ENCODE assay signal across 25 cellular contexts in genomic region chr12:95192271-95192670, GRCh38. TPM values are rescaled to one million over a fixed set of nuclear protein-coding genes. Genes with fewer than 3 reads are reported as not detected.
DNase-seq lines count a peak whose midpoint lies in the region; ATAC-seq, FAIRE-seq and TF ChIP-seq lines count a peak whose summit lies in the region.
"Had no signal": no experiment of that assay in that cellular context is flagged by ENCODE, and none has a peak within 500 bp of the region (broad histone marks: within the 10 kb centered on the region; RNA-seq: fewer than 3 reads in every experiment).

No MANE protein-coding gene starts in this region.

- H3K4me2 ChIP-seq in A549 = peak overlapping the region; percentile 17; the same call in 2 of the 3 replicates
- H3K4me2 ChIP-seq in GM12878 (ENCODE audit: control insufficient read depth, insufficient read depth) = no peak overlapping the region

- POLR2A ChIA-PET in A549 (lab: Yijun Ruan, JAX) = no interaction called here
- POLR2A ChIA-PET in GM12878 (lab: Charles Lee) = no interaction called here

- H3K9ac ChIP-seq in GM12878 (ENCODE audit: control insufficient read depth, insufficient read depth, low read length) = no peak overlapping the region
- H3K9ac ChIP-seq: BLaER1 treated with 17β-estradiol and CSF1 and Interleukin-3, amounts not matched to agents 10 nM and 100 nM; GM23248 had no signal

- no peak for TF ChIP-seq RAD21 in A549 (conservative IDR thresholded peaks at IDR 0.05 in 1 of 2, IDR thresholded peaks at IDR 0.05 in 1 of 2)
- TF ChIP-seq RAD21 in GM12878 (IDR thresholded peaks at IDR 0.05; ENCODE audit: insufficient read depth, low read depth, low read length) = no peak

- BruUV-seq in GM12878 (replicated peaks; lab: Mats Ljungman, UMichigan) = no TSS peak

- ATAC-seq in A549 = no peak
- no peak for ATAC-seq in GM12878
- peak; percentile 80 for ATAC-seq in mucosa of descending colon

- intact Hi-C loops in GM12878 (cut with micrococcal nuclease; ENCODE audit: unreplicated experiment) = no loop called here
- intact Hi-C loops in mucosa of descending colon (cut with DNase I, micrococcal nuclease) = no loop called here

- H3K36me3 ChIP-seq in GM12878 (ENCODE audit: control insufficient read depth in 2 of 2, insufficient read depth in 2 of 2, low read length in 1 of 2) (no peaks in the 10 kb centered on the region), mucosa of descending colon (ENCODE audit: low read depth) (no peaks in the 10 kb centered on the region)
- H3K36me3 ChIP-seq: BE2C; BLaER1 treated with 17β-estradiol and CSF1 and Interleukin-3, amounts not matched to agents 10 nM and 100 nM had no signal

- TF ChIP-seq EP300 in A549 (IDR thresholded peaks at IDR 0.05) = no peak
- TF ChIP-seq EP300 in GM12878 (IDR thresholded peaks at IDR 0.05; ENCODE audit: borderline replicate concordance in 1 of 2, control insufficient read depth in 1 of 2, low read depth in 2 of 2, low read length in 2 of 2) = no peak

- SMC1A ChIA-PET in GM12878 (lab: Charles Lee; ENCODE audit: uncharacterized antibody, unreplicated experiment) = no interaction called here

- H3K27me3 ChIP-seq in GM12878 (replicated peaks in 1 of 2; ENCODE audit: control insufficient read depth in 2 of 2, insufficient read depth in 2 of 2, low read length in 1 of 2) = no peaks in the 10 kb centered on the region
- H3K27me3 ChIP-seq: BE2C; BLaER1 treated with 17β-estradiol and CSF1 and Interleukin-3, amounts not matched to agents 10 nM and 100 nM had no signal

- peaks cover 3% of the 10 kb centered on the region for H3K79me2 ChIP-seq in GM12878 (ENCODE audit: control insufficient read depth, insufficient read depth, low read length)

- peaks cover 65% of the 10 kb centered on the region for H3K4me1 ChIP-seq in A549
- H3K4me1 ChIP-seq in GM12878 (ENCODE audit: control insufficient read depth, insufficient read depth, low read length) = peaks cover 11% of the 10 kb centered on the region
- peaks cover 7% of the 10 kb centered on the region for H3K4me1 ChIP-seq in mucosa of descending colon (ENCODE audit: low read depth)
- H3K4me1 ChIP-seq: BE2C had no signal

- H2AFZ ChIP-seq in GM12878 (ENCODE audit: control insufficient read depth, low read depth, low read length) = no peak overlapping the region
- H2AFZ ChIP-seq: GM23248 had no signal

- no peak for FAIRE-seq in A549 (lab: Jason Lieb, UNC)
- FAIRE-seq in GM12891 (lab: Jason Lieb, UNC) = no peak
- no peak for FAIRE-seq in GM12878 (lab: Jason Lieb, UNC)
- no peak for FAIRE-seq in frontal cortex (lab: Jason Lieb, UNC)
- FAIRE-seq: A204.1, G401.6, GM18507, GM19239, H1 had no signal

- H3K27ac ChIP-seq in A549 = peak overlapping the region; percentile 19 to 60; a peak in 3 of 6 replicates
- no peak overlapping the region for H3K27ac ChIP-seq in GM12878 (ENCODE audit: control insufficient read depth, insufficient read depth)
- H3K27ac ChIP-seq: 22Rv1; BLaER1 treated with 17β-estradiol and CSF1 and Interleukin-3, amounts not matched to agents 10 nM and 100 nM; GM23248 had no signal

- H4K20me1 ChIP-seq in GM12878 (ENCODE audit: control insufficient read depth, insufficient read depth) = no peaks in the 10 kb centered on the region
- H4K20me1 ChIP-seq: BLaER1 treated with 17β-estradiol and CSF1 and Interleukin-3, amounts not matched to agents 10 nM and 100 nM had no signal

- in situ Hi-C loops in GM12878 (cut with MboI) = no loop called here

- RAD21 ChIA-PET in GM12878 (lab: Charles Lee; ENCODE audit: unreplicated experiment) = no interaction called here

- DNase-seq in A549 (ENCODE audit: low read depth in 1 of 2, low spot score in 1 of 2) (no peak), GM12891 (ENCODE audit: insufficient read length, low spot score) (no peak), GM12878 (ENCODE audit: low read depth, low spot score) (no peak), mucosa of descending colon (no peak), NCI-H774 (lab: John Stamatoyannopoulos, UW) (no peak), islet precursor cell (no peak), frontal cortex (ENCODE audit: low spot score in 2 of 2) (no peak)
- DNase-seq: ACHN; AML-193; BE2C; Calu3; CD4-positive, alpha-beta T cell; CD8-positive, alpha-beta memory T cell; DMS53; DMS79 treated with DMSO at 0.1 percent for 48 hours; GM23248; H7; HCEC 1CT had no signal

- TF ChIP-seq CTCF in A549 (IDR thresholded peaks at IDR 0.05) (no peak), GM12878 (IDR thresholded peaks at IDR 0.05 in 2 of 3, conservative IDR thresholded peaks at IDR 0.05 in 1 of 3; ENCODE audit: control insufficient read depth in 2 of 3, extremely low read depth in 1 of 3, insufficient read depth in 1 of 3, low read depth in 3 of 3, low read length in 3 of 3) (no peak), mucosa of descending colon (IDR thresholded peaks at IDR 0.05) (no peak)

- H3K4me3 ChIP-seq in A549 (no peak overlapping the region), GM12878 (no peak overlapping the region), mucosa of descending colon (no peak overlapping the region)
- H3K4me3 ChIP-seq: BLaER1 treated with 17β-estradiol and CSF1 and Interleukin-3, amounts not matched to agents 10 nM and 100 nM; GM23248 had no signal

- H3K9me3 ChIP-seq in A549 (no peaks in the 10 kb centered on the region), GM12878 (replicated peaks; ENCODE audit: control insufficient read depth, insufficient read depth, low read length) (no peaks in the 10 kb centered on the region; the same call in 2 of the 3 replicates), mucosa of descending colon (no peaks in the 10 kb centered on the region)
- H3K9me3 ChIP-seq: BE2C; BLaER1 treated with 17β-estradiol and CSF1 and Interleukin-3, amounts not matched to agents 10 nM and 100 nM had no signal

- CTCF ChIA-PET in A549 (lab: Yijun Ruan, JAX) = interaction anchor here (1.1 to 2.0 kb wide), 4 partner anchors 10 to 76 kb away, joined by 3 to 6 read pairs (median 4); partner anchors contain the start of genes FGD6 and VEZT
- CTCF ChIA-PET in GM12878 (lab: Yijun Ruan, JAX) = interaction anchor here (0.6 kb wide), 1 partner anchor 53 kb away, joined by 3 read pairs; no protein-coding TSS in a partner anchor

- TF ChIP-seq POLR2A in A549 (IDR thresholded peaks at IDR 0.05; ENCODE audit: low read length) = no peak
- no peak for TF ChIP-seq POLR2A in GM12891 (IDR thresholded peaks at IDR 0.05; ENCODE audit: low read depth, low read length)
- no peak for TF ChIP-seq POLR2A in GM12878 (IDR thresholded peaks at IDR 0.05; ENCODE audit: low read depth, low read length)

TF ChIP-seq in GM12878, 131 proteins besides CTCF, POLR2A, EP300 and RAD21 (continues in another document):
- no peak for TF ChIP-seq CHD4 (IDR thresholded peaks at IDR 0.05)

RNA-seq across cellular contexts. Expression of gene FGD6, which starts 25.0 kb away (rescaled TPM):
- 42.0 and 48.0 TPM in 2 replicates for polyA plus RNA-seq in A549 (2011; rRNA removed)
- polyA plus RNA-seq in A549 (2012; cell fraction: cytosol; rRNA removed) = 6.0 and 6.7 TPM in 2 replicates
- polyA plus RNA-seq in A549 (2012; cell fraction: nucleus; rRNA removed) = 10.5 and 17.1 TPM in 2 replicates
- polyA plus RNA-seq in A549 (2017; fragmentation: RNase III; extraction: RNeasy Plus Mini Kit Qiagen cat#74134 plus additional on column Dnase treatment) = 15.5 to 17.6 TPM (median 16.5 TPM) in 3 replicates
- 54.8 and 54.9 TPM in 2 replicates for polyA minus RNA-seq in A549 (2011; rRNA and poly(A)+ RNA removed)
- 2.9 TPM for polyA plus RNA-seq in GM12891 (2012; ENCODE audit: low read depth, missing spikeins)
- 6.2 and 7.0 TPM in 2 replicates for total RNA-seq in GM12878 (2013; cell fraction: nucleolus; rRNA removed)
- 8.5 and 9.3 TPM in 2 replicates for total RNA-seq in GM12878 (2014; rRNA removed)
- 12.3 and 12.8 TPM in 2 replicates for total RNA-seq in GM12878 (2014; rRNA removed; fragmentation: Illumina TruSeq; extraction: Trizol)
- 11.6 and 15.5 TPM in 2 replicates for total RNA-seq in GM12878 (2021)
- polyA plus RNA-seq in GM12878 (2011; ENCODE audit: low read depth) = 1.2 TPM
- polyA plus RNA-seq in GM12878 (2011; rRNA removed) = 2.8 and 3.4 TPM in 2 replicates
- polyA plus RNA-seq in GM12878 (2011; cell fraction: cytosol; rRNA removed) = 1.2 and 1.3 TPM in 2 replicates
- polyA plus RNA-seq in GM12878 (2011; cell fraction: nucleus; rRNA removed) = 1.8 and 2.4 TPM in 2 replicates
- 1.2 and 1.5 TPM in 2 replicates for polyA plus RNA-seq in GM12878 (2012)
- 9.3 and 11.5 TPM in 2 replicates for polyA plus RNA-seq in GM12878 (2014; fragmentation: Illumina TruSeq; extraction: Trizol)
- polyA plus RNA-seq in GM12878 (2014; fragmentation: Nextera tagmentation; extraction: Ambion mirVana) = 1 to 10 TPM; 2.4 to 3.3 TPM
- polyA plus RNA-seq in GM12878 (2014; rRNA removed) = 5.7 and 6.1 TPM in 2 replicates
- polyA plus RNA-seq in GM12878 (2016; fragmentation: Nextera tagmentation; extraction: Ambion mirVana) = 1 to 10 TPM; 9.4 to 9.6 TPM
- 3.5 and 4.2 TPM in 2 replicates for polyA minus RNA-seq in GM12878 (2011; rRNA and poly(A)+ RNA removed)
- polyA minus RNA-seq in GM12878 (2011; cell fraction: cytosol; rRNA and poly(A)+ RNA removed) = 2.1 and 3.1 TPM in 2 replicates
- 2.9 and 4.3 TPM in 2 replicates for polyA minus RNA-seq in GM12878 (2011; cell fraction: nucleus; rRNA and poly(A)+ RNA removed)
- total RNA-seq in mucosa of descending colon = 10 to 100 TPM; 20.5 to 52.1 (median 24.2) TPM
- total RNA-seq in frontal cortex = 12.6 TPM

RNA-seq across cellular contexts. Expression of gene VEZT, which starts 25.3 kb away (rescaled TPM):
- polyA plus RNA-seq in A549 (2011; rRNA removed) (256 and 259 TPM in 2 replicates), A549 (2017; fragmentation: RNase III; extraction: RNeasy Plus Mini Kit Qiagen cat#74134 plus additional on column Dnase treatment) (87.1 to 92.3 TPM (median 89.6 TPM) in 3 replicates), GM12878 (2011; rRNA removed) (134 and 148 TPM in 2 replicates), GM12878 (2014; fragmentation: Illumina TruSeq; extraction: Trizol) (100 and 126 TPM in 2 replicates), GM12878 (2014; fragmentation: Nextera tagmentation; extraction: Ambion mirVana) (10 to 100 TPM; 32.8 to 35.6 TPM), GM12878 (2014; rRNA removed) (49.7 and 67.3 TPM in 2 replicates), GM12878 (2016; fragmentation: Nextera tagmentation; extraction: Ambion mirVana) (10 to 100 TPM; 49.1 to 49.4 TPM)
- polyA plus RNA-seq in A549 (2012; cell fraction: cytosol; rRNA removed) = 45.9 and 52.6 TPM in 2 replicates
- 20.8 and 28.1 TPM in 2 replicates for polyA plus RNA-seq in A549 (2012; cell fraction: nucleus; rRNA removed)
- 184 and 235 TPM in 2 replicates for polyA minus RNA-seq in A549 (2011; rRNA and poly(A)+ RNA removed)
- 37.4 TPM for polyA plus RNA-seq in GM12891 (2012; ENCODE audit: low read depth, missing spikeins)
- total RNA-seq in GM12878 (2013; cell fraction: nucleolus; rRNA removed) = 290 and 298 TPM in 2 replicates
- total RNA-seq in GM12878 (2014; rRNA removed) (66.9 and 76.1 TPM in 2 replicates), GM12878 (2014; rRNA removed; fragmentation: Illumina TruSeq; extraction: Trizol) (88.4 and 93.8 TPM in 2 replicates), GM12878 (2021) (61.3 and 65.4 TPM in 2 replicates), mucosa of descending colon (10 to 100 TPM; 58.4 to 72.8 (median 61.6) TPM), frontal cortex (293 TPM)
- polyA plus RNA-seq in GM12878 (2011; ENCODE audit: low read depth) = 24.2 TPM
- polyA plus RNA-seq in GM12878 (2011; cell fraction: cytosol; rRNA removed) = 49.8 and 63.4 TPM in 2 replicates
- 52.1 and 59.0 TPM in 2 replicates for polyA plus RNA-seq in GM12878 (2011; cell fraction: nucleus; rRNA removed)
- 33.9 and 41.9 TPM in 2 replicates for polyA plus RNA-seq in GM12878 (2012)
- 82.9 and 124 TPM in 2 replicates for polyA minus RNA-seq in GM12878 (2011; rRNA and poly(A)+ RNA removed)
- 20.4 and 35.5 TPM in 2 replicates for polyA minus RNA-seq in GM12878 (2011; cell fraction: cytosol; rRNA and poly(A)+ RNA removed)
- 47.4 and 67.4 TPM in 2 replicates for polyA minus RNA-seq in GM12878 (2011; cell fraction: nucleus; rRNA and poly(A)+ RNA removed)
